Comparison of ENCODE assay signal across 21 cellular contexts in genomic region chr3:30260747-30261146, GRCh38.
A peak's percentile ranks its signal among the peaks of the same experiment; 100 is the strongest.
DNase-seq lines count a peak whose midpoint lies in the region; ATAC-seq and TF ChIP-seq lines count a peak whose summit lies in the region.
"Had no signal": no experiment of that assay in that cellular context is flagged by ENCODE, and none has a peak within 500 bp of the region (broad histone marks: within the 10 kb centered on the region; RNA-seq: fewer than 3 reads in every experiment).

No MANE protein-coding gene starts in this region.

- H3K36me3 Mint-ChIP-seq in HFFc6 (ENCODE audit: low read depth) (peaks cover 27% of the 10 kb centered on the region), mesothelial cell of epicardium (no peaks in the 10 kb centered on the region)

- no peak overlapping the region for H3K4me3 ChIP-seq in BJ (ENCODE audit: low read depth, low read length)
- no peak overlapping the region for H3K4me3 ChIP-seq in fibroblast of lung (replicated peaks in 1 of 4; ENCODE audit: control extremely low read depth in 1 of 4, insufficient read depth in 1 of 4, low read depth in 3 of 4, low read length in 4 of 4)

- no peak overlapping the region for H3K4me2 ChIP-seq in fibroblast of lung (ENCODE audit: extremely low read depth, insufficient read depth, low read length)

- no peaks in the 10 kb centered on the region for H3K79me2 ChIP-seq in fibroblast of lung (ENCODE audit: control insufficient read depth, insufficient read depth, low read length)

- H3K9ac ChIP-seq in fibroblast of lung (ENCODE audit: insufficient read depth, low read length), result no peak overlapping the region

- H3K27me3 ChIP-seq in BJ (ENCODE audit: control insufficient read depth, insufficient read depth, low read length) (no peaks in the 10 kb centered on the region), fibroblast of lung (ENCODE audit: control insufficient read depth, insufficient read depth, low read length) (no peaks in the 10 kb centered on the region)

- peaks cover 83% of the 10 kb centered on the region for H3K4me1 Mint-ChIP-seq in HFFc6 (ENCODE audit: low read depth)
- peaks cover 29% of the 10 kb centered on the region for H3K4me1 Mint-ChIP-seq in mesothelial cell of epicardium

- no peak for ATAC-seq in GM21825 (IDR thresholded peaks at IDR 0.05; ENCODE audit: unreplicated experiment)
- ATAC-seq: Panc1 had no signal

- peaks cover 12% of the 10 kb centered on the region for H3K4me1 ChIP-seq in fibroblast of lung (ENCODE audit: control insufficient read depth, extremely low read depth, insufficient read depth, low read length)

- H3K4me3 Mint-ChIP-seq in HFFc6 (peak overlapping the region; percentile 38; the same call in 1 of the 2 replicates), mesothelial cell of epicardium (no peak overlapping the region)

- H4K20me1 ChIP-seq in fibroblast of lung (ENCODE audit: control insufficient read depth, extremely low read depth, insufficient read depth, low read length), result no peaks in the 10 kb centered on the region

- POLR2A ChIA-PET in BJ (lab: Charles Lee), result no interaction called here

- H2AFZ ChIP-seq in fibroblast of lung (ENCODE audit: low read length), result no peak overlapping the region

- H3K27ac ChIP-seq in fibroblast of lung (ENCODE audit: insufficient read depth, low read length), result no peak overlapping the region
- H3K27ac ChIP-seq: C4-2B, HL-60 had no signal

- H3K9me3 Mint-ChIP-seq in HFFc6 (peaks cover 16% of the 10 kb centered on the region), mesothelial cell of epicardium (peaks cover 17% of the 10 kb centered on the region)

- H3K9me3 ChIP-seq in fibroblast of lung (ENCODE audit: control insufficient read depth, insufficient read depth, low read depth, low read length), result no peaks in the 10 kb centered on the region

- H3K27ac Mint-ChIP-seq in HFFc6, result peak overlapping the region; percentile 58
- peak overlapping the region; percentile 7 for H3K27ac Mint-ChIP-seq in mesothelial cell of epicardium

- TF ChIP-seq CTCF in BJ (IDR thresholded peaks at IDR 0.05; ENCODE audit: insufficient read depth, low read depth, low read length) (no peak), HFFc6 (IDR thresholded peaks at IDR 0.05) (no peak), fibroblast of lung (conservative IDR thresholded peaks at IDR 0.05 in 1 of 2, IDR thresholded peaks at IDR 0.05 in 1 of 2; ENCODE audit: low read depth in 1 of 2, low read length in 2 of 2) (no peak), mesothelial cell of epicardium (IDR thresholded peaks at IDR 0.05; ENCODE audit: unreplicated experiment) (no peak)

- CTCF ChIA-PET in BJ (lab: Yijun Ruan, JAX), result interaction anchor here (0.6 to 1.4 kb wide), 7 partner anchors 10 to 432 kb away, joined by 3 to 4 read pairs (median 3); no protein-coding TSS in a partner anchor

- no peaks in the 10 kb centered on the region for H3K27me3 Mint-ChIP-seq in HFFc6 (ENCODE audit: insufficient read depth)
- no peaks in the 10 kb centered on the region for H3K27me3 Mint-ChIP-seq in mesothelial cell of epicardium (ENCODE audit: low read depth)

- DNase-seq in BJ (ENCODE audit: low read depth) (peak; percentile 51), HFFc6 (peak; percentile 67), fibroblast of lung (ENCODE audit: low read depth in 2 of 2) (peak; percentile 12 to 57), mesothelial cell of epicardium (ENCODE audit: low spot score in 2 of 2, unreplicated experiment in 2 of 2) (no peak), DMS79 treated with DMSO at 0.1 percent for 48 hours (lab: John Stamatoyannopoulos, UW) (no peak), hypothalamus (lab: John Stamatoyannopoulos, UW) (no peak)
- DNase-seq: ACHN, AML-193, DMS53, KG1, NCI-H1105, NCI-H146, NCI-H2029, NCI-H226, NCI-H510A treated with DMSO at 0.1 percent for 48 hours, NCI-H748 treated with DMSO at 0.1 percent for 48 hours, T-helper 1 cell had no signal

- H3K36me3 ChIP-seq in BJ (ENCODE audit: control insufficient read depth, insufficient read depth, low read length) (no peaks in the 10 kb centered on the region), fibroblast of lung (ENCODE audit: control insufficient read depth, insufficient read depth, low read length) (no peaks in the 10 kb centered on the region)

Comparison
In these comparisons a context has a peak if more than half of its experiments do, and no peak if none do; other contexts are left out.
1. DNase-seq: peak in BJ (single experiment), HFFc6 (single experiment) and fibroblast of lung (2 of 2); none in mesothelial cell of epicardium (0 of 2), DMS79 treated with DMSO at 0.1 percent for 48 hours (single experiment) and hypothalamus (0 of 51).